ENCODE assay signal across 21 cellular contexts in genomic region chr22:16970446-16970845, GRCh38. TPM values are rescaled to one million over a fixed set of nuclear protein-coding genes. Genes with fewer than 3 reads are reported as not detected.
DNase-seq lines count a peak whose midpoint lies in the region; ATAC-seq and TF ChIP-seq lines count a peak whose summit lies in the region.
"Had no signal": no experiment of that assay in that cellular context is flagged by ENCODE, and none has a peak within 500 bp of the region (broad histone marks: within the 10 kb centered on the region; RNA-seq: fewer than 3 reads in every experiment).

No MANE protein-coding gene starts in this region.

- POLR2A ChIA-PET in activated CD8-positive, alpha-beta T cell treated with anti-CD3 and anti-CD28 coated beads for 36 hours (lab: Charles Lee): no interaction called here

- peaks cover 7% of the 10 kb centered on the region for H3K27me3 Mint-ChIP-seq in activated CD8-positive, alpha-beta T cell treated with anti-CD3 and anti-CD28 coated beads for 36 hours
- H3K27me3 Mint-ChIP-seq in stimulated activated naive CD8-positive, alpha-beta T cell treated with anti-CD3 and anti-CD28 coated beads, Interleukin-15, amount 100 ng/mL, for 72 hours: peaks cover 17% of the 10 kb centered on the region

- H3K36me3 Mint-ChIP-seq in activated naive CD4-positive, alpha-beta T cell treated with anti-CD3 and anti-CD28 coated beads, Interleukin-2, amount 50 U/mL, for 72 hours: no peaks in the 10 kb centered on the region
- H3K36me3 Mint-ChIP-seq in activated CD8-positive, alpha-beta T cell treated with anti-CD3 and anti-CD28 coated beads for 36 hours (ENCODE audit: low read depth): no peaks in the 10 kb centered on the region

- no peak overlapping the region for H3K27ac Mint-ChIP-seq in activated naive CD4-positive, alpha-beta T cell treated with anti-CD3 and anti-CD28 coated beads, Interleukin-2, amount 50 U/mL, for 72 hours
- no peak overlapping the region for H3K27ac Mint-ChIP-seq in activated CD8-positive, alpha-beta T cell treated with anti-CD3 and anti-CD28 coated beads for 36 hours
- no peak overlapping the region for H3K27ac Mint-ChIP-seq in stimulated activated naive CD8-positive, alpha-beta T cell treated with anti-CD3 and anti-CD28 coated beads, Interleukin-15, amount 100 ng/mL, for 72 hours
- H3K27ac Mint-ChIP-seq: CD4-positive, alpha-beta T cell had no signal

- peak; percentile 48 to 88 for ATAC-seq in activated naive CD4-positive, alpha-beta T cell treated with anti-CD3 and anti-CD28 coated beads, Interleukin-2, amount 50 U/mL, for 72 hours
- peak; percentile 70 for ATAC-seq in activated CD8-positive, alpha-beta T cell treated with anti-CD3 and anti-CD28 coated beads for 36 hours
- ATAC-seq in stimulated activated naive CD8-positive, alpha-beta T cell treated with anti-CD3 and anti-CD28 coated beads, Interleukin-15, amount 100 ng/mL, for 72 hours: peak; percentile 65
- ATAC-seq: right lobe of liver had no signal

- CTCF ChIA-PET in activated CD8-positive, alpha-beta T cell treated with anti-CD3 and anti-CD28 coated beads for 36 hours (lab: Charles Lee): interaction anchor here (1.1 kb wide), 1 partner anchor 30 kb away, joined by 3 read pairs; no protein-coding TSS in a partner anchor

- no peaks in the 10 kb centered on the region for H3K9me3 Mint-ChIP-seq in activated naive CD4-positive, alpha-beta T cell treated with anti-CD3 and anti-CD28 coated beads, Interleukin-2, amount 50 U/mL, for 72 hours
- no peaks in the 10 kb centered on the region for H3K9me3 Mint-ChIP-seq in activated CD8-positive, alpha-beta T cell treated with anti-CD3 and anti-CD28 coated beads for 36 hours
- H3K9me3 Mint-ChIP-seq in stimulated activated naive CD8-positive, alpha-beta T cell treated with anti-CD3 and anti-CD28 coated beads, Interleukin-15, amount 100 ng/mL, for 72 hours: no peaks in the 10 kb centered on the region
- H3K9me3 Mint-ChIP-seq: CD4-positive, alpha-beta T cell had no signal

- TF ChIP-seq CTCF in activated CD8-positive, alpha-beta T cell treated with anti-CD3 and anti-CD28 coated beads for 36 hours (IDR thresholded peaks at IDR 0.05): no peak

- H3K4me1 Mint-ChIP-seq in activated CD8-positive, alpha-beta T cell treated with anti-CD3 and anti-CD28 coated beads for 36 hours (ENCODE audit: low read depth): peaks cover 4% of the 10 kb centered on the region
- peaks cover 12% of the 10 kb centered on the region for H3K4me1 Mint-ChIP-seq in stimulated activated naive CD8-positive, alpha-beta T cell treated with anti-CD3 and anti-CD28 coated beads, Interleukin-15, amount 100 ng/mL, for 72 hours

- intact Hi-C loops in activated CD8-positive, alpha-beta T cell treated with anti-CD3 and anti-CD28 coated beads for 36 hours (cut with micrococcal nuclease): no loop called here

- DNase-seq in activated naive CD4-positive, alpha-beta T cell treated with anti-CD3 and anti-CD28 coated beads, Interleukin-2, amount 50 U/mL, for 72 hours (ENCODE audit: low spot score in 2 of 2): peak in 1 of 2 donors; percentile 22
- no peak for DNase-seq in activated naive CD4-positive, alpha-beta T cell (lab: John Stamatoyannopoulos, UW)
- DNase-seq in KG1 (lab: John Stamatoyannopoulos, UW) (peak; percentile 14), DMS153 treated with DMSO at 0.1 percent for 48 hours (lab: John Stamatoyannopoulos, UW; ENCODE audit: unreplicated experiment) (no peak), NCI-H187 treated with DMSO at 0.1 percent for 48 hours (lab: John Stamatoyannopoulos, UW) (no peak)
- peak; percentile 23 for DNase-seq in activated CD8-positive, alpha-beta T cell treated with anti-CD3 and anti-CD28 coated beads for 36 hours
- DNase-seq in stimulated activated naive CD8-positive, alpha-beta T cell treated with anti-CD3 and anti-CD28 coated beads, Interleukin-15, amount 100 ng/mL, for 72 hours: no peak
- DNase-seq: amniotic stem cell; CD4-positive, alpha-beta T cell; DMS153; glutamatergic neuron; kidney glomerular epithelial cell; mammary epithelial cell; NCI-H1048; NCI-H1930; posterior cingulate gyrus; right lobe of liver; stimulated activated CD4-positive, alpha-beta T cell treated with anti-CD3 and anti-CD28 coated beads, Interleukin-12 subunit alpha, Interleukin-12 subunit beta, amount 100 ng/mL, for 4 hours; tibial artery had no signal

- no peak overlapping the region for H3K4me3 Mint-ChIP-seq in activated CD8-positive, alpha-beta T cell treated with anti-CD3 and anti-CD28 coated beads for 36 hours
- no peak overlapping the region for H3K4me3 Mint-ChIP-seq in stimulated activated naive CD8-positive, alpha-beta T cell treated with anti-CD3 and anti-CD28 coated beads, Interleukin-15, amount 100 ng/mL, for 72 hours
- H3K4me3 Mint-ChIP-seq: CD4-positive, alpha-beta T cell had no signal

RNA-seq across cellular contexts. Expression of gene GAB4, which starts 37.6 kb away (rescaled TPM):
- total RNA-seq in activated naive CD4-positive, alpha-beta T cell treated with anti-CD3 and anti-CD28 coated beads, Interleukin-2, amount 50 U/mL, for 72 hours: not detected
- total RNA-seq in activated CD8-positive, alpha-beta T cell treated with anti-CD3 and anti-CD28 coated beads for 36 hours: not detected
- total RNA-seq: activated CD8-positive, alpha-beta memory T cell treated with anti-CD3 and anti-CD28 coated beads for 36 hours; CD4-positive, alpha-beta T cell; mammary epithelial cell; right lobe of liver; stomach had no signal

Comparison
In these comparisons a context has a peak if more than half of its experiments do, and no peak if none do; other contexts are left out.
1. DNase-seq: peak in KG1 (single experiment) and activated CD8-positive, alpha-beta T cell treated with anti-CD3 and anti-CD28 coated beads for 36 hours (single experiment); none in activated naive CD4-positive, alpha-beta T cell (0 of 4), stimulated activated naive CD8-positive, alpha-beta T cell treated with anti-CD3 and anti-CD28 coated beads, Interleukin-15, amount 100 ng/mL, for 72 hours (0 of 2), DMS153 treated with DMSO at 0.1 percent for 48 hours (single experiment) and NCI-H187 treated with DMSO at 0.1 percent for 48 hours (single experiment).
2. Peak in every context shown above with its lines, with median percentiles within 50 percentile points of each other: ATAC-seq.